14 cellular contexts compared by ENCODE assay signal in the genomic region with DNA sequence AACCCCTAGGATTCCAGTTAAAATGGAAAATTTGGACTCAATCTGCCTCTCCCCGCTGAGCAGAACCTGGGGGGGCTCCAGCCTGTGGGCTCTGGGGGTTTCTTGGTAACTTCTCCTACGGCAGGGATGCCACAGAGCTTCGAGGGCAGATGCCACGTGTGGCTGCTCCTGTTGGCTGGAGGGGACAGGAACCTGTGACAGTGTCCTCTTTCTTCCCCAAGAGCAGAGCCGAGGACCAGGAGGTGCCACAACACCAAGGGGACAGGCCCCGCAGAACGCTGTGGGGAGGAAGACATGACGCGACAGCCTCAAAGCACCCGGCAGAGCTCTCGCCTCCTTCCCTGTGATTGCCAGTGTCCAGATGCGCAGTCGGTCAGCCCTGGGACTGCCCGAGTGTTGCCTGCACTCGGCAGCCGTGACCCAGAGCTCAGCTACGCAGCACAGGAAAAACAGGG.
A peak's percentile ranks its signal among the peaks of the same experiment; 100 is the strongest.
DNase-seq lines count a peak whose midpoint lies in the region; ATAC-seq and TF ChIP-seq lines count a peak whose summit lies in the region.
"Had no signal": no experiment of that assay in that cellular context is flagged by ENCODE, and none has a peak within 500 bp of the region (broad histone marks: within the 10 kb centered on the region; RNA-seq: fewer than 3 reads in every experiment).

No MANE protein-coding gene starts in this region.

- DNase-seq in activated naive CD4-positive, alpha-beta T cell treated with anti-CD3 and anti-CD28 coated beads, Interleukin-2, amount 10 ng/mL, durations not matched to agents 7 days and 5 days: peak; percentile 15
- DNase-seq in activated naive CD4-positive, alpha-beta T cell (lab: John Stamatoyannopoulos, UW): no peak
- DNase-seq in mammary epithelial cell: no peak
- peak; percentile 39 for DNase-seq in ureter (ENCODE audit: low spot score)
- no peak for DNase-seq in AG08395 (ENCODE audit: low spot score)
- DNase-seq: endodermal cell; NCI-H1930; occipital lobe; stimulated activated CD4-positive, alpha-beta T cell treated with anti-CD3 and anti-CD28 coated beads, Interleukin-15, amount 100 ng/mL, for 24 hours had no signal

- H3K27ac Mint-ChIP-seq in activated naive CD4-positive, alpha-beta T cell treated with anti-CD3 and anti-CD28 coated beads, Interleukin-2, amount 10 ng/mL, durations not matched to agents 7 days and 5 days: no peak overlapping the region
- H3K27ac Mint-ChIP-seq: endodermal cell had no signal

- H3K9ac ChIP-seq in mammary epithelial cell (ENCODE audit: insufficient read depth, low read length): no peak overlapping the region
- peak overlapping the region in 1 of 2 donors; percentile 29 for H3K9ac ChIP-seq in mucosa of rectum (ENCODE audit: low read depth in 1 of 2, low read length in 2 of 2)

- H3K27ac ChIP-seq in mammary epithelial cell (ENCODE audit: insufficient read depth, low read depth, low read length): no peak overlapping the region
- H3K27ac ChIP-seq in mucosa of rectum (ENCODE audit: low read depth in 2 of 2, low read length in 2 of 2): peak overlapping the region; percentile 34 to 43
- H3K27ac ChIP-seq: SK-N-MC, VCaP had no signal

- no peak overlapping the region for H3K4me3 Mint-ChIP-seq in activated naive CD4-positive, alpha-beta T cell treated with anti-CD3 and anti-CD28 coated beads, Interleukin-2, amount 10 ng/mL, durations not matched to agents 7 days and 5 days
- H3K4me3 Mint-ChIP-seq: endodermal cell had no signal

- peaks cover 54% of the 10 kb centered on the region for H3K4me1 Mint-ChIP-seq in activated naive CD4-positive, alpha-beta T cell treated with anti-CD3 and anti-CD28 coated beads, Interleukin-2, amount 10 ng/mL, durations not matched to agents 7 days and 5 days

- H3K4me3 ChIP-seq in mammary epithelial cell (replicated peaks in 1 of 3; ENCODE audit: insufficient read depth in 1 of 3, low read depth in 2 of 3, low read length in 3 of 3) (no peak overlapping the region), mucosa of rectum (ENCODE audit: low read length in 2 of 2) (no peak overlapping the region)
- H3K4me3 ChIP-seq: SK-N-MC had no signal

- intact Hi-C loops in mammary epithelial cell (cut with micrococcal nuclease): no loop called here

- no peak for TF ChIP-seq CTCF in mammary epithelial cell (conservative IDR thresholded peaks at IDR 0.05 in 1 of 2, IDR thresholded peaks at IDR 0.05 in 1 of 2; ENCODE audit: extremely low read depth in 1 of 2, insufficient read depth in 1 of 2, low read depth in 1 of 2, low read length in 2 of 2)

- ATAC-seq in GM18861 (IDR thresholded peaks at IDR 0.05; ENCODE audit: unreplicated experiment): no peak
- ATAC-seq in HG03439 (IDR thresholded peaks at IDR 0.05; ENCODE audit: unreplicated experiment): no peak

- dilution Hi-C loops in mammary epithelial cell (cut with HindIII; ENCODE audit: low sequenced_read_pairs): no loop called here

- H3K79me2 ChIP-seq in mammary epithelial cell (ENCODE audit: insufficient read depth, low read length): no peaks in the 10 kb centered on the region

- H3K36me3 ChIP-seq in mammary epithelial cell (ENCODE audit: insufficient read depth, low read length) (no peaks in the 10 kb centered on the region), mucosa of rectum (ENCODE audit: control insufficient read depth in 2 of 2, insufficient read depth in 2 of 2, low read length in 2 of 2) (no peaks in the 10 kb centered on the region)

- peak overlapping the region; percentile 30 for H3K4me2 ChIP-seq in mammary epithelial cell (ENCODE audit: insufficient read depth, low read depth, low read length)

- CTCF ChIA-PET in activated naive CD4-positive, alpha-beta T cell treated with anti-CD3 and anti-CD28 coated beads, Interleukin-2, amount 10 ng/mL, durations not matched to agents 7 days and 5 days (lab: Charles Lee): no interaction called here
- CTCF ChIA-PET in mammary epithelial cell (lab: Charles Lee; ENCODE audit: low non-redundant PET): interaction anchor here (0.6 kb wide), 1 partner anchor 271 kb away, joined by 4 read pairs; no protein-coding TSS in a partner anchor

- WGBS in mammary epithelial cell (ENCODE audit: low coverage, missing lambda C conversion rate): 91% methylated on average over 10 of the region's 17 CpGs

- BruUV-seq in mammary epithelial cell (replicated peaks; lab: Mats Ljungman, UMichigan): no TSS peak

- H4K20me1 ChIP-seq in mammary epithelial cell (ENCODE audit: insufficient read depth, low read length): no peaks in the 10 kb centered on the region

- in situ Hi-C loops in mammary epithelial cell (cut with MboI; ENCODE audit: low sequenced_read_pairs in 2 of 2): no loop called here

- H3K27me3 ChIP-seq in mammary epithelial cell (ENCODE audit: insufficient read depth, low read length): no peaks in the 10 kb centered on the region
- H3K27me3 ChIP-seq in mucosa of rectum (ENCODE audit: control insufficient read depth in 2 of 2, insufficient read depth in 2 of 2, low read length in 2 of 2): no peaks in the 10 kb centered on the region

- no peaks in the 10 kb centered on the region for H3K9me3 Mint-ChIP-seq in activated naive CD4-positive, alpha-beta T cell treated with anti-CD3 and anti-CD28 coated beads, Interleukin-2, amount 10 ng/mL, durations not matched to agents 7 days and 5 days
- H3K9me3 Mint-ChIP-seq: endodermal cell had no signal

- peaks cover 33% of the 10 kb centered on the region for H3K4me1 ChIP-seq in mammary epithelial cell (ENCODE audit: insufficient read depth, low read length)
- H3K4me1 ChIP-seq in mucosa of rectum (ENCODE audit: control insufficient read depth in 2 of 2, insufficient read depth in 2 of 2, low read length in 2 of 2): peaks cover 33 to 35% of the 10 kb centered on the region in 2 donors

- H3K27me3 Mint-ChIP-seq in activated naive CD4-positive, alpha-beta T cell treated with anti-CD3 and anti-CD28 coated beads, Interleukin-2, amount 10 ng/mL, durations not matched to agents 7 days and 5 days: peaks cover 70% of the 10 kb centered on the region

- H2AFZ ChIP-seq in mammary epithelial cell (ENCODE audit: low read depth, low read length): peak overlapping the region; percentile 79

- no peaks in the 10 kb centered on the region for H3K36me3 Mint-ChIP-seq in activated naive CD4-positive, alpha-beta T cell treated with anti-CD3 and anti-CD28 coated beads, Interleukin-2, amount 10 ng/mL, durations not matched to agents 7 days and 5 days

- H3K9me3 ChIP-seq in mammary epithelial cell (replicated peaks; ENCODE audit: insufficient read depth, low read length) (no peaks in the 10 kb centered on the region), mucosa of rectum (ENCODE audit: control insufficient read depth in 2 of 2, low read length in 2 of 2) (no peaks in the 10 kb centered on the region)

Comparison
In these comparisons a context has a peak if more than half of its experiments do, and no peak if none do; other contexts are left out.
1. DNase-seq: peak in activated naive CD4-positive, alpha-beta T cell treated with anti-CD3 and anti-CD28 coated beads, Interleukin-2, amount 10 ng/mL, durations not matched to agents 7 days and 5 days (single experiment) and ureter (single experiment); none in activated naive CD4-positive, alpha-beta T cell (0 of 4), mammary epithelial cell (single experiment) and AG08395 (single experiment).